In the genomic region with DNA sequence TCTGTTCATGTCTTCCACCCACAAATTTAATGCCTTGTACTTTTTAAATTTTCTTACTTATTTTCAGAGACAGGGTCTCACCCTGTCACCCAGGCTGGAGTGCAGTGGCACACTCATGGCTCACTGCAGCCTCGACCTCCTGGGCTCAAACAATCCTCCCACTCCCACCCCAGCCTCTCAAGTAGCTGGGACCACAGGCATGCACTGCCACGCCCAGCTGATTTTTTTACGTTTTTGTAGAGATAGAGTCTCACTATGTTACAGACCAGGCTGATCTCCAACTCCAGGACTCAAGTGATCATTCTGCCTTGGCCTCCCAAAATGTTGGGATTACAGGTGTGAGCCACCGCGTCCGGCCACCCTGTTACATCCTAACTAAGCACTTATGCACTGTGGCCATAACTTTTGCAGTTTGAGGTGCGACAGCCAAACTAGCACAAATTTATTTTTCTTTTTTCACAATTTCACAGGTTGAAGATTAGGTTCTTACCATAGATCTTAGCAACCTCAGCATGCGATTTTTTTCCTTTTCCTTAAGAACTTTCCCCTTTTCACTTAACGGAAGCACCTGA, we compare ENCODE assay signal across 1 cellular context.
TF ChIP-seq lines count a peak whose summit lies in the region.

No MANE protein-coding gene starts in this region.

TF ChIP-seq in HEK293, 187 proteins besides CTCF, POLR2A, EP300 and RAD21 (continued from another document):
- TF ChIP-seq, protein P1, sequence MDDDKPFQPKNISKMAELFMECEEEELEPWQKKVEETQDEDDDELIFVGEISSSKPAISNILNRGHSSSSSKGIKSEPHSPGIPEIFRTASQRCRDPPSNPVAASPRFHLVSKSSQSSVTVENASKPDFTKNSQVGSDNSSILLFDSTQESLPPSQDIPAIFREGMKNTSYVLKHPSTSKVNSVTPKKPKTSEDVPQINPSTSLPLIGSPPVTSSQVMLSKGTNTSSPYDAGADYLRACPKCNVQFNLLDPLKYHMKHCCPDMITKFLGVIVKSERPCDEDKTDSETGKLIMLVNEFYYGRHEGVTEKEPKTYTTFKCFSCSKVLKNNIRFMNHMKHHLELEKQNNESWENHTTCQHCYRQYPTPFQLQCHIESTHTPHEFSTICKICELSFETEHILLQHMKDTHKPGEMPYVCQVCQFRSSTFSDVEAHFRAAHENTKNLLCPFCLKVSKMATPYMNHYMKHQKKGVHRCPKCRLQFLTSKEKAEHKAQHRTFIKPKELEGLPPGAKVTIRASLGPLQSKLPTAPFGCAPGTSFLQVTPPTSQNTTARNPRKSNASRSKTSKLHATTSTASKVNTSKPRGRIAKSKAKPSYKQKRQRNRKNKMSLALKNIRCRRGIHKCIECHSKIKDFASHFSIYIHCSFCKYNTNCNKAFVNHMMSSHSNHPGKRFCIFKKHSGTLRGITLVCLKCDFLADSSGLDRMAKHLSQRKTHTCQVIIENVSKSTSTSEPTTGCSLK (tag by site-specific recombination; IDR thresholded peaks at IDR 0.05): no peak
- 0 out of 2 replicates have a peak, but pooled peaks have one; percentile 33 for TF ChIP-seq EGR2 (tag by site-specific recombination; IDR thresholded peaks at IDR 0.05; ENCODE audit: low read depth)
